Comparison of ENCODE assay signal across 8 cellular contexts in the genomic region with DNA sequence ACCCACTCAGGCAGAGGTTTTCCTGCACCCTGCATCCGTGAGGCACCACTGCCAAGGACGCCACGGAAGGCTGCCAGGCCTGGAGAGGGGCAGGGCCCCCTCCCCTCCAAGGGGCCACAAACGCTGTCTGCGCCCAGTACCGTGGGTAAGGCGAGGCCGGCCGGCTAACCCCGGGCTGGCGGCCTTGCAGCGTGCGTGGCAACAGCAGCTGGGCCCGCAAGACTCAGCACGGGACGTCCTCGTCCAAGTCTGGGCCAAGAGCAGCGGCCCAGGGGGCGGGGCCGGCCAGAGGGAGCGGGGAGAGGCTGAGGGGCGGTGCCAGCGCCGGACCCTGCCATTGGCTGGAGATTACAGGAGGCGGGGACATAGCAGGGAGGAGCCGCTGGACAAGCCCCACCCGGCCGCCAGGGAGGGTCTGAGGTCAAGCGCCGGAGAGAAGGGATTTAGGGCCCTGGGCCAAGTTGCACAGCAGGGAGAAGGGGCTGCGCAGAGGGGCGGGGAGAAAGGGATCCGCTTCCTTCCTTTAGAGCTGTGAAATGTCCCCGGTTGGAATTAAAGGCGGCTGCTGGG. TPM values are rescaled to one million over a fixed set of nuclear protein-coding genes. Genes with fewer than 3 reads are reported as not detected.
DNase-seq lines count a peak whose midpoint lies in the region; ATAC-seq, FAIRE-seq and TF ChIP-seq lines count a peak whose summit lies in the region.

No MANE protein-coding gene starts in this region.

- H3K4me3 Mint-ChIP-seq in activated CD4-positive, alpha-beta T cell treated with anti-CD3 and anti-CD28 coated beads for 36 hours: no peak overlapping the region
- peak overlapping the region; percentile 50 for H3K4me3 Mint-ChIP-seq in neural crest cell

- CTCF ChIA-PET in activated CD4-positive, alpha-beta T cell treated with anti-CD3 and anti-CD28 coated beads for 36 hours (lab: Charles Lee): interaction anchor here (0.7 to 1.0 kb wide), 2 partner anchors 14 to 45 kb away, joined by 3 to 5 read pairs; no protein-coding TSS in a partner anchor

- peak; percentile 69 for DNase-seq in activated CD4-positive, alpha-beta T cell treated with anti-CD3 and anti-CD28 coated beads for 36 hours
- DNase-seq in activated CD4-positive, alpha-beta T cell treated with anti-CD3 and anti-CD28 coated beads, Interleukin-2, amount 50 U/mL, for 4 hours: no peak
- DNase-seq in NCI-H2227 (lab: John Stamatoyannopoulos, UW; ENCODE audit: unreplicated experiment) (peak; percentile 85), glomerular endothelial cell (ENCODE audit: extremely low read depth, low read depth, low spot score) (peak; percentile 36), neural crest cell (ENCODE audit: low read depth, low spot score) (peak; percentile 93), urothelium cell line (ENCODE audit: low spot score) (peak; percentile 28)
- DNase-seq in activated naive CD4-positive, alpha-beta T cell treated with anti-CD3 and anti-CD28 coated beads, Interleukin-2, amount 50 U/mL, for 72 hours (ENCODE audit: low spot score in 2 of 2): peak in 1 of 2 donors; percentile 66

- peaks cover 28% of the 10 kb centered on the region for H3K36me3 Mint-ChIP-seq in activated CD4-positive, alpha-beta T cell treated with anti-CD3 and anti-CD28 coated beads for 36 hours (ENCODE audit: low read depth)
- H3K36me3 Mint-ChIP-seq in activated naive CD4-positive, alpha-beta T cell treated with anti-CD3 and anti-CD28 coated beads, Interleukin-2, amount 50 U/mL, for 72 hours: peaks cover 6 to 8% of the 10 kb centered on the region in 2 donors
- H3K36me3 Mint-ChIP-seq in neural crest cell (ENCODE audit: low read depth): no peaks in the 10 kb centered on the region

- peak; percentile 93 for ATAC-seq in activated CD4-positive, alpha-beta T cell treated with anti-CD3 and anti-CD28 coated beads for 36 hours
- ATAC-seq in HG02798 (IDR thresholded peaks at IDR 0.05; ENCODE audit: poor library complexity, unreplicated experiment): peak; percentile 95
- ATAC-seq in activated naive CD4-positive, alpha-beta T cell treated with anti-CD3 and anti-CD28 coated beads, Interleukin-2, amount 50 U/mL, for 72 hours: peak; percentile 82 to 97

- FAIRE-seq in urothelium cell line (lab: Jason Lieb, UNC): no peak

- POLR2A ChIA-PET in activated CD4-positive, alpha-beta T cell treated with anti-CD3 and anti-CD28 coated beads for 36 hours (lab: Charles Lee): no interaction called here

- no peaks in the 10 kb centered on the region for H3K9me3 Mint-ChIP-seq in activated CD4-positive, alpha-beta T cell treated with anti-CD3 and anti-CD28 coated beads for 36 hours (ENCODE audit: low read depth)
- no peaks in the 10 kb centered on the region for H3K9me3 Mint-ChIP-seq in activated naive CD4-positive, alpha-beta T cell treated with anti-CD3 and anti-CD28 coated beads, Interleukin-2, amount 50 U/mL, for 72 hours
- no peaks in the 10 kb centered on the region for H3K9me3 Mint-ChIP-seq in neural crest cell

- intact Hi-C loops in activated CD4-positive, alpha-beta T cell treated with anti-CD3 and anti-CD28 coated beads for 36 hours (cut with DNase I, micrococcal nuclease): no loop called here

- H3K27ac Mint-ChIP-seq in activated CD4-positive, alpha-beta T cell treated with anti-CD3 and anti-CD28 coated beads for 36 hours: no peak overlapping the region
- H3K27ac Mint-ChIP-seq in activated naive CD4-positive, alpha-beta T cell treated with anti-CD3 and anti-CD28 coated beads, Interleukin-2, amount 50 U/mL, for 72 hours: no peak overlapping the region
- no peak overlapping the region for H3K27ac Mint-ChIP-seq in neural crest cell (ENCODE audit: unreplicated experiment)

- no peaks in the 10 kb centered on the region for H3K27me3 Mint-ChIP-seq in activated CD4-positive, alpha-beta T cell treated with anti-CD3 and anti-CD28 coated beads for 36 hours
- peaks cover 5% of the 10 kb centered on the region for H3K27me3 Mint-ChIP-seq in neural crest cell (ENCODE audit: low read depth)

- H3K4me1 Mint-ChIP-seq in activated CD4-positive, alpha-beta T cell treated with anti-CD3 and anti-CD28 coated beads for 36 hours: no peaks in the 10 kb centered on the region
- peaks cover 11% of the 10 kb centered on the region for H3K4me1 Mint-ChIP-seq in neural crest cell

- TF ChIP-seq CTCF in neural crest cell (conservative IDR thresholded peaks at IDR 0.05): no peak

RNA-seq across cellular contexts. Expression of a gene that starts 16.0 kb away (rescaled TPM):
- total RNA-seq in activated CD4-positive, alpha-beta T cell treated with anti-CD3 and anti-CD28 coated beads for 36 hours: 10 to 100 TPM; 27.6 to 28.7 TPM
- 10 to 100 TPM; 11.4 to 26.0 TPM for total RNA-seq in activated naive CD4-positive, alpha-beta T cell treated with anti-CD3 and anti-CD28 coated beads, Interleukin-2, amount 50 U/mL, for 72 hours
- total RNA-seq in glomerular endothelial cell (10.5 and 15.9 TPM in 2 replicates), neural crest cell (4.5 and 4.7 TPM in 2 replicates)

RNA-seq across cellular contexts. Expression of a gene that starts 31.1 kb away (rescaled TPM):
- total RNA-seq in activated CD4-positive, alpha-beta T cell treated with anti-CD3 and anti-CD28 coated beads for 36 hours: 100 to 1,000 TPM; 124 to 158 TPM
- total RNA-seq in activated naive CD4-positive, alpha-beta T cell treated with anti-CD3 and anti-CD28 coated beads, Interleukin-2, amount 50 U/mL, for 72 hours: 10 to 100 TPM; 86.8 to 90.1 TPM
- total RNA-seq in glomerular endothelial cell (31.9 and 35.0 TPM in 2 replicates), neural crest cell (103 and 108 TPM in 2 replicates)

RNA-seq across cellular contexts. Expression of a gene that starts 37.9 kb away (rescaled TPM):
- total RNA-seq in activated CD4-positive, alpha-beta T cell treated with anti-CD3 and anti-CD28 coated beads for 36 hours: not detected
- total RNA-seq in activated naive CD4-positive, alpha-beta T cell treated with anti-CD3 and anti-CD28 coated beads, Interleukin-2, amount 50 U/mL, for 72 hours: not detected
- total RNA-seq in glomerular endothelial cell (not detected in 2 replicates), neural crest cell (not detected in 2 replicates)

RNA-seq across cellular contexts. Expression of a gene that starts 39.2 kb away (rescaled TPM):
- under 1 TPM; 0.33 to 0.39 TPM for total RNA-seq in activated CD4-positive, alpha-beta T cell treated with anti-CD3 and anti-CD28 coated beads for 36 hours
- 1 to 10 TPM in 1 of 2 donors, not detected in 1; 1.4 TPM for total RNA-seq in activated naive CD4-positive, alpha-beta T cell treated with anti-CD3 and anti-CD28 coated beads, Interleukin-2, amount 50 U/mL, for 72 hours
- total RNA-seq in glomerular endothelial cell (0.23 and 1.5 TPM in 2 replicates), neural crest cell (2.4 and 3.4 TPM in 2 replicates)

Comparison
In these comparisons a context has a peak if more than half of its experiments do, and no peak if none do; other contexts are left out.
1. DNase-seq: peak in activated CD4-positive, alpha-beta T cell treated with anti-CD3 and anti-CD28 coated beads for 36 hours (single experiment), NCI-H2227 (single experiment), glomerular endothelial cell (single experiment), neural crest cell (single experiment) and urothelium cell line (single experiment); none in activated CD4-positive, alpha-beta T cell treated with anti-CD3 and anti-CD28 coated beads, Interleukin-2, amount 50 U/mL, for 4 hours (0 of 2).
2. Peak in every context shown above with its lines, with median percentiles within 50 percentile points of each other: ATAC-seq.